ENCODE assay signal across 10 cellular contexts in genomic region chr7:128164061-128164954, GRCh38.
DNase-seq lines count a peak whose midpoint lies in the region; ATAC-seq and TF ChIP-seq lines count a peak whose summit lies in the region.
"Had no signal": no experiment of that assay in that cellular context is flagged by ENCODE, and none has a peak within 500 bp of the region (broad histone marks: within the 10 kb centered on the region; RNA-seq: fewer than 3 reads in every experiment).

No MANE protein-coding gene starts in this region.

- no peaks in the 10 kb centered on the region for H3K79me1 ChIP-seq in IMR-90 (ENCODE audit: low read depth in 1 of 2, low read length in 2 of 2)

- CTCF ChIA-PET in IMR-90 (lab: Yijun Ruan, JAX) = interaction anchor here (0.8 kb wide), 1 partner anchor 28 kb away, joined by 4 read pairs; no protein-coding TSS in a partner anchor

- H2BK5ac ChIP-seq in IMR-90 (ENCODE audit: low read depth, low read length, poor library complexity, severe bottlenecking) = no peak overlapping the region

- no peak overlapping the region for H3K4ac ChIP-seq in IMR-90 (ENCODE audit: low read depth, low read length)

- in situ Hi-C loops in IMR-90 (cut with MboI; ENCODE audit: low sequenced_read_pairs) = no loop called here

- H3K9me3 ChIP-seq in IMR-90 (ENCODE audit: control insufficient read depth, insufficient read depth, low read length) (no peaks in the 10 kb centered on the region), mesodermal cell (ENCODE audit: control insufficient read depth, low read length) (no peaks in the 10 kb centered on the region)
- H3K9me3 ChIP-seq: vagina had no signal

- no peak overlapping the region for H2BK15ac ChIP-seq in IMR-90 (ENCODE audit: low read depth, low read length)

- POLR2A ChIA-PET in IMR-90 (lab: Charles Lee; ENCODE audit: unreplicated experiment) = no interaction called here

- no peak overlapping the region for H4K8ac ChIP-seq in IMR-90 (ENCODE audit: low read depth in 2 of 2, low read length in 2 of 2)

- no peak overlapping the region for H2BK20ac ChIP-seq in IMR-90 (ENCODE audit: low read depth, low read length)

- no peak overlapping the region for H4K91ac ChIP-seq in IMR-90 (ENCODE audit: insufficient read depth, low read depth, low read length)

- H3K36me3 ChIP-seq in IMR-90 (ENCODE audit: control insufficient read depth, insufficient read depth, low read length) (no peaks in the 10 kb centered on the region), mesodermal cell (ENCODE audit: control insufficient read depth, insufficient read depth, low read length) (no peaks in the 10 kb centered on the region)
- H3K36me3 ChIP-seq: vagina had no signal

- peaks cover 41% of the 10 kb centered on the region for H3K27me3 ChIP-seq in IMR-90 (ENCODE audit: control insufficient read depth, insufficient read depth, low read length)

- TF ChIP-seq POLR2A in IMR-90 (IDR thresholded peaks at IDR 0.05; ENCODE audit: low read depth, low read length) = no peak

- H3K27ac ChIP-seq in IMR-90 (ENCODE audit: insufficient read depth, low read length) = no peak overlapping the region
- peak overlapping the region; percentile 42 for H3K27ac ChIP-seq in mesodermal cell (ENCODE audit: low read depth, low read length, severe bottlenecking)
- H3K27ac ChIP-seq in substantia nigra (ENCODE audit: low read depth, low read length, poor library complexity, severe bottlenecking) = no peak overlapping the region
- H3K27ac ChIP-seq: vagina had no signal

- WGBS in IMR-90 (ENCODE audit: extremely low coverage in 2 of 2, insufficient read length in 1 of 2), 2 experiments = 30% methylated on average over 2 of the region's 6 CpGs; no CpG with 5 or more reads in 1 of the 2 experiments
- 66 to 73% methylated on average over 3 to 4 of the region's 6 CpGs for WGBS in mesodermal cell (ENCODE audit: insufficient coverage in 2 of 2), 2 experiments

- H3K4me1 ChIP-seq in IMR-90 (ENCODE audit: control insufficient read depth, insufficient read depth, low read length) = peaks cover 10% of the 10 kb centered on the region
- peaks cover 26% of the 10 kb centered on the region for H3K4me1 ChIP-seq in mesodermal cell (ENCODE audit: control insufficient read depth, insufficient read depth, low read length, poor library complexity, severe bottlenecking)

- H3K4me2 ChIP-seq in IMR-90 (ENCODE audit: low read depth, low read length) = no peak overlapping the region

- H2AK9ac ChIP-seq in IMR-90 (replicated peaks; ENCODE audit: low read depth, low read length, poor library complexity) = peak overlapping the region; percentile 62

- peak; percentile 92 for ATAC-seq in IMR-90 (ENCODE audit: low read depth)
- ATAC-seq in GM19463 (IDR thresholded peaks at IDR 0.05; ENCODE audit: unreplicated experiment) = no peak

- H2AK5ac ChIP-seq in IMR-90 (ENCODE audit: low read depth, low read length) = no peak overlapping the region

- H3K9me1 ChIP-seq in IMR-90 (ENCODE audit: insufficient read depth, low read length) = peaks cover 10% of the 10 kb centered on the region

- peak overlapping the region; percentile 48 for H2AFZ ChIP-seq in IMR-90 (replicated peaks; ENCODE audit: low read length, poor library complexity)

- H3K56ac ChIP-seq in IMR-90 (ENCODE audit: extremely low read depth, insufficient read depth, low read length) = no peak overlapping the region

- H3K18ac ChIP-seq in IMR-90 (ENCODE audit: low read depth, low read length) = no peak overlapping the region

- dilution Hi-C loops in IMR-90 (cut with HindIII; ENCODE audit: low sequenced_read_pairs, unreplicated experiment) = no loop called here

- H2BK120ac ChIP-seq in IMR-90 (ENCODE audit: low read depth, low read length) = no peak overlapping the region

- intact Hi-C loops in IMR-90 (cut with micrococcal nuclease) = no loop called here

- H3K4me3 ChIP-seq in IMR-90 (ENCODE audit: insufficient read depth, low read depth, low read length) (no peak overlapping the region), cardiac fibroblast (replicated peaks in 1 of 2; ENCODE audit: low read depth in 2 of 2, low read length in 2 of 2) (no peak overlapping the region), mesodermal cell (ENCODE audit: extremely low read depth, insufficient read depth, low read length, poor library complexity, severe bottlenecking) (no peak overlapping the region)
- H3K4me3 ChIP-seq: vagina had no signal

- TF ChIP-seq RAD21 in IMR-90 (IDR thresholded peaks at IDR 0.05; ENCODE audit: low read length) = no peak

- no peak overlapping the region for H3K14ac ChIP-seq in IMR-90 (replicated peaks; ENCODE audit: low read depth, low read length)

- TF ChIP-seq CTCF in IMR-90 (conservative IDR thresholded peaks at IDR 0.05; ENCODE audit: low read depth, low read length) = no peak
- no peak for TF ChIP-seq CTCF in cardiac fibroblast (IDR thresholded peaks at IDR 0.05; ENCODE audit: low read depth, low read length)

- peaks cover 9% of the 10 kb centered on the region for H4K20me1 ChIP-seq in IMR-90 (ENCODE audit: insufficient read depth, low read length)

- no peak overlapping the region for H3K9ac ChIP-seq in IMR-90 (ENCODE audit: low read depth, low read length)

- H3K23ac ChIP-seq in IMR-90 (ENCODE audit: low read depth, low read length) = no peak overlapping the region

- DNase-seq in EL (peak; percentile 78), IMR-90 (peak; percentile 86), cardiac fibroblast (ENCODE audit: low read depth in 2 of 2) (peak; percentile 30 to 78), substantia nigra (lab: John Stamatoyannopoulos, UW) (no peak), NCI-H2081 treated with DMSO at 0.1 percent for 48 hours (lab: John Stamatoyannopoulos, UW) (no peak), germinal center (ENCODE audit: low spot score) (no peak)
- DNase-seq: stimulated activated CD4-positive, alpha-beta T cell treated with anti-CD3 and anti-CD28 coated beads, Interleukin-4, amount 100 ng/mL, for 24 hours had no signal

- no TSS peak for BruUV-seq in IMR-90 (replicated peaks; lab: Mats Ljungman, UMichigan)

- H4K5ac ChIP-seq in IMR-90 (ENCODE audit: low read depth, low read length) = no peak overlapping the region

TF ChIP-seq in IMR-90, 13 proteins besides CTCF, POLR2A, EP300 and RAD21:
- TF ChIP-seq SMC3 (IDR thresholded peaks at IDR 0.05; ENCODE audit: low read depth, low read length) (no peak), MAFK (IDR thresholded peaks at IDR 0.05; ENCODE audit: low read depth, low read length) (peak; percentile 8; the same call in 1 of the 2 replicates), MXI1 (IDR thresholded peaks at IDR 0.05; ENCODE audit: borderline replicate concordance, low read depth, low read length) (no peak), NFE2L2 (IDR thresholded peaks at IDR 0.05; ENCODE audit: low read depth, low read length) (no peak), ELK1 (IDR thresholded peaks at IDR 0.05; ENCODE audit: borderline replicate concordance, low read depth, low read length) (no peak), RCOR1 (IDR thresholded peaks at IDR 0.05; ENCODE audit: insufficient replicate concordance, low read length) (no peak), CEBPB (IDR thresholded peaks at IDR 0.05; ENCODE audit: low read depth, low read length) (peak; percentile 21; the same call in 1 of the 2 replicates), RFX5 (IDR thresholded peaks at IDR 0.05; ENCODE audit: low read depth, low read length) (no peak), USF2 (IDR thresholded peaks at IDR 0.05; ENCODE audit: low read depth, low read length) (no peak), CHD1 (IDR thresholded peaks at IDR 0.05; ENCODE audit: low read depth, low read length) (no peak), MAZ (IDR thresholded peaks at IDR 0.05; ENCODE audit: borderline replicate concordance, low read depth, low read length) (no peak), BHLHE40 (IDR thresholded peaks at IDR 0.05; ENCODE audit: low read depth, low read length) (peak; percentile 62), FOS (IDR thresholded peaks at IDR 0.05; ENCODE audit: low read depth, low read length) (peak; percentile 49)

Comparison
In these comparisons a context has a peak if more than half of its experiments do, and no peak if none do; other contexts are left out.
1. DNase-seq: peak in EL (single experiment), IMR-90 (single experiment) and cardiac fibroblast (2 of 2); none in substantia nigra (0 of 49), NCI-H2081 treated with DMSO at 0.1 percent for 48 hours (single experiment) and germinal center (single experiment).